8 cellular contexts compared by ENCODE assay signal in the genomic region with DNA sequence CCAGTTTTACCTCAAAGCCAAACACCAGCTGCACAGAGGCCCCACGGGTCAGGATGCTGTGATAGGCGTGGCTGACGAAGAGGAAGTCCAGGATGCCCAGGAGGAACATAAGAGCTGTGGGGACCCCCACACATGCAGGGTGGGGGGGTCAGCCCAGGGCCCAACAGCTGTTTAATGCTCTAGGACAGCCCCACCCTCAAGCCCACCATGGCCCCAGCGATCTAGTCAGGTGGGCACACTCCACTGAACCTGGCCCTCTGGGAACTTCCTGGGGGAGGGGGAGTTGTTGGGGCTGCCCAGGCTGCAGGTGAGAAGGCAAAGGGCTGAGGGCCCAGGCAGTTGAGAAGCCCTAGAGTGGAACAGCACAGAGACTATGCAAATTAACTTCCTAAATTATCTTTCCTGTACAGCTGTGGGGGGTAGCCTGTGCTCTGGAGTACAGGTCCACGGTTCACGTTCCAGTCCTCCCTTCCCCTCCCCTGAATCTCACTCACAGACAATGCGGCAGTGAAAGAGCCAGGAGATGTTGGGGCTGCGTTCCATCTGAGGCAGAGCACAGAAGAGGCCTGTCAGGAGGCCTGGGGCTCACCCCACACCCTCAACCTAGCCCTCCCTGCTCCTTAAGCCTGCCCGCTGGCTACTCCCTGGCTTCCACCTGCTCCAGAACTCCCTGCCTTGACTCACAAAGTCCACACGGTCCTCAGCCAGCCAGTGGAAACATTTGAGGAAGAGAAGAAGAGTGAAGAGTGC. TPM values are rescaled to one million over a fixed set of nuclear protein-coding genes. Genes with fewer than 3 reads are reported as not detected.
DNase-seq lines count a peak whose midpoint lies in the region; ATAC-seq and TF ChIP-seq lines count a peak whose summit lies in the region.

No MANE protein-coding gene starts in this region.

- H3K4me2 ChIP-seq in SK-N-SH, result peak overlapping the region; percentile 92

- TF ChIP-seq CTCF in SK-N-SH (IDR thresholded peaks at IDR 0.05), result no peak

- H3K9ac ChIP-seq in SK-N-SH, result no peak overlapping the region; the same call in 1 of the 2 replicates
- H3K9ac ChIP-seq in endocrine pancreas (ENCODE audit: control insufficient read depth, insufficient read depth, low read length), result peak overlapping the region; percentile 31

- WGBS in SK-N-SH (ENCODE audit: low lambda C conversion rate), result 91% methylated on average over 9 of the region's 10 CpGs

- H4K20me1 ChIP-seq in SK-N-SH (ENCODE audit: insufficient read depth), result no peaks in the 10 kb centered on the region; the same call in 1 of the 2 replicates

- H3K9me2 ChIP-seq in SK-N-SH, result no peaks in the 10 kb centered on the region

- POLR2A ChIA-PET in SK-N-SH (lab: Yijun Ruan, JAX), result interaction anchor here (1.1 to 1.4 kb wide), 2 partner anchors 10 to 15 kb away, joined by 3 to 8 read pairs; a partner anchor contains a TSS

- no peak for TF ChIP-seq RAD21 in SK-N-SH (IDR thresholded peaks at IDR 0.05; ENCODE audit: low read length)

- H3K4me1 ChIP-seq in SK-N-SH (ENCODE audit: control insufficient read depth in 1 of 2, insufficient read depth in 2 of 2, low read depth in 1 of 2, low read length in 1 of 2) (peaks cover 0 to 28% of the 10 kb centered on the region in 2 experiments; a peak in 2 of 4 replicates), endocrine pancreas (ENCODE audit: control insufficient read depth, insufficient read depth, low read length) (no peaks in the 10 kb centered on the region)

- H2AFZ ChIP-seq in SK-N-SH (ENCODE audit: low read depth), result no peak overlapping the region

- H3K36me3 ChIP-seq in SK-N-SH (replicated peaks in 1 of 2; ENCODE audit: control insufficient read depth in 1 of 2, insufficient read depth in 2 of 2, low read length in 1 of 2) (peaks cover 19 to 49% of the 10 kb centered on the region in 2 experiments), endocrine pancreas (ENCODE audit: control insufficient read depth, insufficient read depth, low read length) (peaks cover 9% of the 10 kb centered on the region)

- CTCF ChIA-PET in SK-N-SH (lab: Yijun Ruan, JAX), result interaction anchor here (2.4 to 4.3 kb wide), 3 partner anchors 15 to 22 kb away, joined by 6 to 23 read pairs (median 22); a partner anchor contains a TSS

- H3K27ac ChIP-seq in SK-N-SH (ENCODE audit: low read depth in 2 of 2, low read length in 1 of 2), result no peak overlapping the region

- H3K27me3 ChIP-seq in SK-N-SH (ENCODE audit: insufficient read depth) (no peaks in the 10 kb centered on the region), endocrine pancreas (ENCODE audit: control insufficient read depth, insufficient read depth, low read length) (no peaks in the 10 kb centered on the region)

- H3K4me3 ChIP-seq in SK-N-SH (ENCODE audit: low read depth in 2 of 2, low read length in 1 of 2) (peak overlapping the region in 1 of 2 experiments; percentile 96; a peak in 1 of 4 replicates), endocrine pancreas (ENCODE audit: control insufficient read depth, insufficient read depth, low read length) (no peak overlapping the region)

- H3K9me3 ChIP-seq in SK-N-SH (no peaks in the 10 kb centered on the region), endocrine pancreas (ENCODE audit: control insufficient read depth, low read length) (no peaks in the 10 kb centered on the region)

- peaks cover 28% of the 10 kb centered on the region; the same call in 1 of the 2 replicates for H3K79me2 ChIP-seq in SK-N-SH (ENCODE audit: insufficient read depth)

- peaks cover 3% of the 10 kb centered on the region for H3F3A ChIP-seq in SK-N-SH (replicated peaks; ENCODE audit: insufficient read depth)

- no peak for ATAC-seq in SK-N-SH treated with all-trans-retinoic acid at 6 μM for 48 hours
- ATAC-seq in HG03571 (IDR thresholded peaks at IDR 0.05; ENCODE audit: unreplicated experiment), result peak; percentile 35
- ATAC-seq in stimulated activated naive CD8-positive, alpha-beta T cell treated with anti-CD3 and anti-CD28 coated beads, Interleukin-15, Interleukin-2, amounts not matched to agents 100 U/mL and 50 U/mL, for 24 hours, result no peak
- no peak for ATAC-seq in HG03520 (IDR thresholded peaks at IDR 0.05; ENCODE audit: unreplicated experiment)
- ATAC-seq in HG03354 (IDR thresholded peaks at IDR 0.05; ENCODE audit: poor library complexity, severe bottlenecking, unreplicated experiment), result no peak

- DNase-seq in SK-N-SH (no peak), amygdala (lab: John Stamatoyannopoulos, UW) (no peak)
- peak; percentile 20 for DNase-seq in stimulated activated naive CD8-positive, alpha-beta T cell treated with anti-CD3 and anti-CD28 coated beads, Interleukin-15, Interleukin-2, amounts not matched to agents 100 U/mL and 50 U/mL, for 24 hours

- TF ChIP-seq EP300 in SK-N-SH (IDR thresholded peaks at IDR 0.05; ENCODE audit: borderline replicate concordance in 1 of 2, low read depth in 1 of 2, low read length in 1 of 2), result no peak

TF ChIP-seq in SK-N-SH, 30 proteins besides CTCF, POLR2A, EP300 and RAD21:
- TF ChIP-seq NFIC (IDR thresholded peaks at IDR 0.05; ENCODE audit: borderline replicate concordance) (no peak), FOXJ3 (CRISPR knock-in tag; IDR thresholded peaks at IDR 0.05) (no peak), MXI1 (IDR thresholded peaks at IDR 0.05; ENCODE audit: low read depth, low read length) (no peak), RFX5 (IDR thresholded peaks at IDR 0.05; ENCODE audit: low read length) (no peak), SIN3A (IDR thresholded peaks at IDR 0.05; ENCODE audit: borderline replicate concordance, low read depth, low read length) (no peak)
- TF ChIP-seq, protein P1, sequence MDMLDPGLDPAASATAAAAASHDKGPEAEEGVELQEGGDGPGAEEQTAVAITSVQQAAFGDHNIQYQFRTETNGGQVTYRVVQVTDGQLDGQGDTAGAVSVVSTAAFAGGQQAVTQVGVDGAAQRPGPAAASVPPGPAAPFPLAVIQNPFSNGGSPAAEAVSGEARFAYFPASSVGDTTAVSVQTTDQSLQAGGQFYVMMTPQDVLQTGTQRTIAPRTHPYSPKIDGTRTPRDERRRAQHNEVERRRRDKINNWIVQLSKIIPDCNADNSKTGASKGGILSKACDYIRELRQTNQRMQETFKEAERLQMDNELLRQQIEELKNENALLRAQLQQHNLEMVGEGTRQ (IDR thresholded peaks at IDR 0.05; ENCODE audit: borderline replicate concordance, low read depth, low read length), result no peak

TF ChIP-seq in SK-N-SH treated with all-trans-retinoic acid at 6 μM for 48 hours, 23 proteins besides CTCF, POLR2A, EP300 and RAD21 (continues in another document):
- TF ChIP-seq, protein P2, sequence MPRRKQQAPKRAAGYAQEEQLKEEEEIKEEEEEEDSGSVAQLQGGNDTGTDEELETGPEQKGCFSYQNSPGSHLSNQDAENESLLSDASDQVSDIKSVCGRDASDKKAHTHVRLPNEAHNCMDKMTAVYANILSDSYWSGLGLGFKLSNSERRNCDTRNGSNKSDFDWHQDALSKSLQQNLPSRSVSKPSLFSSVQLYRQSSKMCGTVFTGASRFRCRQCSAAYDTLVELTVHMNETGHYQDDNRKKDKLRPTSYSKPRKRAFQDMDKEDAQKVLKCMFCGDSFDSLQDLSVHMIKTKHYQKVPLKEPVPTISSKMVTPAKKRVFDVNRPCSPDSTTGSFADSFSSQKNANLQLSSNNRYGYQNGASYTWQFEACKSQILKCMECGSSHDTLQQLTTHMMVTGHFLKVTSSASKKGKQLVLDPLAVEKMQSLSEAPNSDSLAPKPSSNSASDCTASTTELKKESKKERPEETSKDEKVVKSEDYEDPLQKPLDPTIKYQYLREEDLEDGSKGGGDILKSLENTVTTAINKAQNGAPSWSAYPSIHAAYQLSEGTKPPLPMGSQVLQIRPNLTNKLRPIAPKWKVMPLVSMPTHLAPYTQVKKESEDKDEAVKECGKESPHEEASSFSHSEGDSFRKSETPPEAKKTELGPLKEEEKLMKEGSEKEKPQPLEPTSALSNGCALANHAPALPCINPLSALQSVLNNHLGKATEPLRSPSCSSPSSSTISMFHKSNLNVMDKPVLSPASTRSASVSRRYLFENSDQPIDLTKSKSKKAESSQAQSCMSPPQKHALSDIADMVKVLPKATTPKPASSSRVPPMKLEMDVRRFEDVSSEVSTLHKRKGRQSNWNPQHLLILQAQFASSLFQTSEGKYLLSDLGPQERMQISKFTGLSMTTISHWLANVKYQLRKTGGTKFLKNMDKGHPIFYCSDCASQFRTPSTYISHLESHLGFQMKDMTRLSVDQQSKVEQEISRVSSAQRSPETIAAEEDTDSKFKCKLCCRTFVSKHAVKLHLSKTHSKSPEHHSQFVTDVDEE (CRISPR knock-in tag; IDR thresholded peaks at IDR 0.05), result no peak
- TF ChIP-seq, protein P3, sequence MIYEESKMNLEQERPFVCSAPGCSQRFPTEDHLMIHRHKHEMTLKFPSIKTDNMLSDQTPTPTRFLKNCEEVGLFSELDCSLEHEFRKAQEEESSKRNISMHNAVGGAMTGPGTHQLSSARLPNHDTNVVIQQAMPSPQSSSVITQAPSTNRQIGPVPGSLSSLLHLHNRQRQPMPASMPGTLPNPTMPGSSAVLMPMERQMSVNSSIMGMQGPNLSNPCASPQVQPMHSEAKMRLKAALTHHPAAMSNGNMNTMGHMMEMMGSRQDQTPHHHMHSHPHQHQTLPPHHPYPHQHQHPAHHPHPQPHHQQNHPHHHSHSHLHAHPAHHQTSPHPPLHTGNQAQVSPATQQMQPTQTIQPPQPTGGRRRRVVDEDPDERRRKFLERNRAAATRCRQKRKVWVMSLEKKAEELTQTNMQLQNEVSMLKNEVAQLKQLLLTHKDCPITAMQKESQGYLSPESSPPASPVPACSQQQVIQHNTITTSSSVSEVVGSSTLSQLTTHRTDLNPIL (CRISPR knock-in tag; IDR thresholded peaks at IDR 0.05; ENCODE audit: low read depth), result no peak
- TF ChIP-seq ESRRG (CRISPR knock-in tag; IDR thresholded peaks at IDR 0.05), result no peak
- no peak for TF ChIP-seq ZNF565 (CRISPR knock-in tag; conservative IDR thresholded peaks at IDR 0.05; ENCODE audit: low read depth)
- no peak for TF ChIP-seq ISL1 (CRISPR knock-in tag; IDR thresholded peaks at IDR 0.05)
- no peak for TF ChIP-seq RARB (CRISPR knock-in tag; IDR thresholded peaks at IDR 0.05)
- TF ChIP-seq ZNF8 (CRISPR knock-in tag; IDR thresholded peaks at IDR 0.05), result no peak

RNA-seq across cellular contexts. Expression of a gene that starts 1.9 kb away (rescaled TPM):
- polyA plus RNA-seq in SK-N-SH (2012; rRNA removed), result 14.9 and 31.9 TPM in 2 replicates
- 25.5 and 32.8 TPM in 2 replicates for polyA plus RNA-seq in SK-N-SH (2012; cell fraction: cytosol; rRNA removed)
- 91.3 and 98.3 TPM in 2 replicates for polyA plus RNA-seq in SK-N-SH (2012; cell fraction: nucleus; rRNA removed)

RNA-seq across cellular contexts. Expression of a gene that starts 10.3 kb away (rescaled TPM):
- 56.7 and 89.7 TPM in 2 replicates for polyA plus RNA-seq in SK-N-SH (2012; rRNA removed)
- polyA plus RNA-seq in SK-N-SH (2012; cell fraction: cytosol; rRNA removed), result 50.2 and 68.6 TPM in 2 replicates
- polyA plus RNA-seq in SK-N-SH (2012; cell fraction: nucleus; rRNA removed), result 28.6 and 38.2 TPM in 2 replicates

RNA-seq across cellular contexts. Expression of a gene that starts 10.5 kb away (rescaled TPM):
- polyA plus RNA-seq in SK-N-SH (2012; rRNA removed), result 912 and 1,210 TPM in 2 replicates
- polyA plus RNA-seq in SK-N-SH (2012; cell fraction: cytosol; rRNA removed), result 839 and 875 TPM in 2 replicates
- 329 and 754 TPM in 2 replicates for polyA plus RNA-seq in SK-N-SH (2012; cell fraction: nucleus; rRNA removed)

RNA-seq across cellular contexts. Expression of a gene that starts 14.9 kb away (rescaled TPM):
- polyA plus RNA-seq in SK-N-SH (2012; rRNA removed), result 5.6 and 5.9 TPM in 2 replicates
- polyA plus RNA-seq in SK-N-SH (2012; cell fraction: cytosol; rRNA removed), result 2.4 and 4.1 TPM in 2 replicates
- 4.1 and 8.9 TPM in 2 replicates for polyA plus RNA-seq in SK-N-SH (2012; cell fraction: nucleus; rRNA removed)

RNA-seq across cellular contexts. Expression of a gene that starts 20.7 kb away (rescaled TPM):
- polyA plus RNA-seq in SK-N-SH (2012; rRNA removed), result 87.8 and 90.0 TPM in 2 replicates
- polyA plus RNA-seq in SK-N-SH (2012; cell fraction: cytosol; rRNA removed), result 38.0 and 59.9 TPM in 2 replicates
- 161 and 164 TPM in 2 replicates for polyA plus RNA-seq in SK-N-SH (2012; cell fraction: nucleus; rRNA removed)
